In genomic region chrX:77899081-77899828, GRCh38 we compare ENCODE assay signal across 1 cellular context.
TF ChIP-seq lines count a peak whose summit lies in the region.

Gene COX7B, plus strand, starts transcription at chrX:77899468. Its CDS starts 86 bp downstream, at chrX:77899554.

TF ChIP-seq in HepG2, 621 proteins besides CTCF, POLR2A, EP300 and RAD21 (continued from another document and continues in another):
- TF ChIP-seq KDM5A (IDR thresholded peaks at IDR 0.05; ENCODE audit: borderline replicate concordance, low read length), result peak; percentile 66; the same call in 1 of the 2 replicates
- no peak for TF ChIP-seq MLLT10 (CRISPR knock-in tag; IDR thresholded peaks at IDR 0.05)
- TF ChIP-seq ATF1 (CRISPR knock-in tag; IDR thresholded peaks at IDR 0.05), result peak; percentile 85
- TF ChIP-seq IRF2 (CRISPR knock-in tag; IDR thresholded peaks at IDR 0.05), result peak; percentile 38; the same call in 1 of the 2 replicates
- TF ChIP-seq YEATS2 (CRISPR knock-in tag; IDR thresholded peaks at IDR 0.05; ENCODE audit: borderline replicate concordance), result peak; percentile 83; the same call in 1 of the 2 replicates
- 0 out of 2 replicates have a peak, but pooled peaks have one; percentile 35 for TF ChIP-seq ZHX2 (IDR thresholded peaks at IDR 0.05; ENCODE audit: low read depth)
- TF ChIP-seq ZHX2 (CRISPR knock-in tag; IDR thresholded peaks at IDR 0.05; ENCODE audit: borderline replicate concordance), result no peak
- peak; percentile 86 for TF ChIP-seq ATF2 (CRISPR knock-in tag; IDR thresholded peaks at IDR 0.05)
- no peak for TF ChIP-seq MEIS1 (CRISPR knock-in tag; IDR thresholded peaks at IDR 0.05; ENCODE audit: borderline replicate concordance)
- peak; percentile 80 for TF ChIP-seq TFDP2 (CRISPR knock-in tag; IDR thresholded peaks at IDR 0.05)
- peak; percentile 55 for TF ChIP-seq ZMYM4 (CRISPR knock-in tag; IDR thresholded peaks at IDR 0.05)
- peak; percentile 88 for TF ChIP-seq ZNF143 (CRISPR knock-in tag; IDR thresholded peaks at IDR 0.05)
- TF ChIP-seq FOXO1 (CRISPR knock-in tag; IDR thresholded peaks at IDR 0.05), result no peak
- peak; percentile 35; the same call in 1 of the 2 replicates for TF ChIP-seq STAG1 (CRISPR knock-in tag; IDR thresholded peaks at IDR 0.05)
- TF ChIP-seq KAT8 (CRISPR knock-in tag; IDR thresholded peaks at IDR 0.05), result peak; percentile 78
- TF ChIP-seq TAF1 (CRISPR knock-in tag; IDR thresholded peaks at IDR 0.05), result peak; percentile 74; the same call in 1 of the 2 replicates
- TF ChIP-seq ZFX (CRISPR knock-in tag; IDR thresholded peaks at IDR 0.05; ENCODE audit: low read depth), result peak; percentile 57; the same call in 1 of the 2 replicates
- no peak for TF ChIP-seq NR1H2 (CRISPR knock-in tag; IDR thresholded peaks at IDR 0.05; ENCODE audit: borderline replicate concordance, low read depth)
- peak; percentile 79 for TF ChIP-seq POLR2G (IDR thresholded peaks at IDR 0.05; ENCODE audit: low read depth, low read length)
- 0 out of 2 replicates have a peak, but pooled peaks have one; percentile 19 for TF ChIP-seq SMAD3 (CRISPR knock-in tag; IDR thresholded peaks at IDR 0.05)
- TF ChIP-seq NFYC (CRISPR knock-in tag; IDR thresholded peaks at IDR 0.05), result peak; percentile 74
- peak; percentile 96 for TF ChIP-seq CHD2 (IDR thresholded peaks at IDR 0.05; ENCODE audit: low read depth, low read length)
- no peak for TF ChIP-seq ZNF441 (CRISPR knock-in tag; IDR thresholded peaks at IDR 0.05; ENCODE audit: borderline replicate concordance)
- peak; percentile 66; the same call in 1 of the 2 replicates for TF ChIP-seq TFDP1 (CRISPR knock-in tag; IDR thresholded peaks at IDR 0.05; ENCODE audit: borderline replicate concordance)
- peak; percentile 24; the same call in 1 of the 2 replicates for TF ChIP-seq FOXA3 (CRISPR knock-in tag; IDR thresholded peaks at IDR 0.05)
- peak; percentile 46; the same call in 1 of the 2 replicates for TF ChIP-seq PHF8 (CRISPR knock-in tag; IDR thresholded peaks at IDR 0.05)
- 0 out of 2 replicates have a peak, but pooled peaks have one; percentile 25 for TF ChIP-seq ZNF772 (CRISPR knock-in tag; IDR thresholded peaks at IDR 0.05)
- TF ChIP-seq ZNF841 (CRISPR knock-in tag; IDR thresholded peaks at IDR 0.05; ENCODE audit: borderline replicate concordance), result no peak
- TF ChIP-seq HOXA3 (CRISPR knock-in tag; IDR thresholded peaks at IDR 0.05), result peak; percentile 60; the same call in 1 of the 2 replicates
- TF ChIP-seq YY1 (IDR thresholded peaks at IDR 0.05; ENCODE audit: insufficient read depth, insufficient replicate concordance, low read depth, low read length), result peak; percentile 85
- TF ChIP-seq ZNF691 (CRISPR knock-in tag; IDR thresholded peaks at IDR 0.05; ENCODE audit: borderline replicate concordance, low read depth), result no peak
- peak; percentile 40; the same call in 1 of the 2 replicates for TF ChIP-seq ATF7 (IDR thresholded peaks at IDR 0.05)
- no peak for TF ChIP-seq ATF7 (CRISPR knock-in tag; IDR thresholded peaks at IDR 0.05)
- TF ChIP-seq ZNF576 (CRISPR knock-in tag; IDR thresholded peaks at IDR 0.05), result no peak
- TF ChIP-seq PHF20 (CRISPR knock-in tag; IDR thresholded peaks at IDR 0.05), result peak; percentile 33; the same call in 1 of the 2 replicates
- no peak for TF ChIP-seq ZNF703 (CRISPR knock-in tag; IDR thresholded peaks at IDR 0.05; ENCODE audit: borderline replicate concordance)
- TF ChIP-seq CEBPB (IDR thresholded peaks at IDR 0.05; ENCODE audit: borderline replicate concordance, low read depth, low read length), result no peak
- TF ChIP-seq USF2 (IDR thresholded peaks at IDR 0.05; ENCODE audit: low read depth, low read length), result no peak
- no peak for TF ChIP-seq USF2 (CRISPR knock-in tag; IDR thresholded peaks at IDR 0.05; ENCODE audit: borderline replicate concordance)
- TF ChIP-seq PITX1 (CRISPR knock-in tag; IDR thresholded peaks at IDR 0.05), result no peak
- TF ChIP-seq FOXP1 (IDR thresholded peaks at IDR 0.05), result no peak
- no peak for TF ChIP-seq FOXP1 (CRISPR knock-in tag; IDR thresholded peaks at IDR 0.05)
- TF ChIP-seq RXRB (CRISPR knock-in tag; IDR thresholded peaks at IDR 0.05; ENCODE audit: borderline replicate concordance), result peak; percentile 27; the same call in 1 of the 2 replicates
- TF ChIP-seq THAP11 (CRISPR knock-in tag; IDR thresholded peaks at IDR 0.05), result peak; percentile 98
- no peak for TF ChIP-seq RARG (CRISPR knock-in tag; IDR thresholded peaks at IDR 0.05; ENCODE audit: low read depth)
- TF ChIP-seq POGZ (CRISPR knock-in tag; IDR thresholded peaks at IDR 0.05), result 0 out of 2 replicates have a peak, but pooled peaks have one; percentile 14
- peak; percentile 78 for TF ChIP-seq CREB1 (IDR thresholded peaks at IDR 0.05)
- peak; percentile 94 for TF ChIP-seq CREB1 (CRISPR knock-in tag; IDR thresholded peaks at IDR 0.05)
- peak; percentile 35; the same call in 1 of the 2 replicates for TF ChIP-seq SUZ12 (IDR thresholded peaks at IDR 0.05; ENCODE audit: low read depth, low read length)
- TF ChIP-seq ARID5B (CRISPR knock-in tag; IDR thresholded peaks at IDR 0.05), result 0 out of 2 replicates have a peak, but pooled peaks have one; percentile 26
- no peak for TF ChIP-seq ZNF768 (CRISPR knock-in tag; IDR thresholded peaks at IDR 0.05)
- peak; percentile 62 for TF ChIP-seq NFYB (CRISPR knock-in tag; IDR thresholded peaks at IDR 0.05)
- TF ChIP-seq DRAP1 (CRISPR knock-in tag; IDR thresholded peaks at IDR 0.05), result peak; percentile 64; the same call in 1 of the 2 replicates
- peak; percentile 72; the same call in 1 of the 2 replicates for TF ChIP-seq SP1 (IDR thresholded peaks at IDR 0.05)
- TF ChIP-seq SP1 (CRISPR knock-in tag; IDR thresholded peaks at IDR 0.05), result no peak
